24 cellular contexts compared by ENCODE assay signal in the genomic region with DNA sequence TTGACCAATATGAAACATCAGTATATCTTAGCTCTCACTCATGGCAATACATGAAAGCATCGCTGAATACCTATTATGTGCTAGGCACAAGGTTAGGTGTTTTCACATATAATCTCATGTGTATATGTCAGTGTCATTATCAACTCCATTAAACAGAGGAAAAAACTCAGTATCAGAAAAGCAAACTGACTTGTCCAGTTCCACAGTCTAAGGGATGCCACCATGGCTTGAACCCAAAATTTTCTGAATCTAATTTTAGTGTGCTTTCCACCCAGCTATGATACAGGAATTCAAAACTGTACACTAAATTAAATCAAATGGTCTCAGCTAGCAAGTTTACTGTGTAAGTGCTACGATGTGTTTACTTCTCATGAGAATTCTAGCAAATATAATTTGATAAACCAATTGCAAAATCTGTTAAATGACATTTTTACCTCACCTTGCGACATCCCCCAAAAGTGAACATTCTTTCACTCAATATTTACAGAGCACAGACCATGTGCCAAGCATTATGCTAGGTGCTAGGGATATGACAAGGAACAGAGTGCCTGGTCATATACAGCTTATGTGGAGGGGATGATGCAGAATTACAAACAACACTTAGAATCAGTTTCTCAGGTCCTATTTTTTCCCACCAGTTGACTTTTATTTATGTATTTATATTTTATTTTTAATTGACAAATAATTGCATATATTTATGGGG.
"Had no signal": no experiment of that assay in that cellular context is flagged by ENCODE, and none has a peak within 500 bp of the region (broad histone marks: within the 10 kb centered on the region; RNA-seq: fewer than 3 reads in every experiment).

No MANE protein-coding gene starts in this region.

- H3K4me1 ChIP-seq: esophagus muscularis mucosa, gastrocnemius medialis, left ventricle myocardium inferior, lower lobe of right lung had no signal

- H3K9me3 ChIP-seq: esophagus muscularis mucosa, gastrocnemius medialis, lower lobe of right lung, mucosa of descending colon had no signal

- H3K27ac ChIP-seq: coronary artery, dorsolateral prefrontal cortex, esophagus muscularis mucosa, gastrocnemius medialis, heart right ventricle, left ventricle myocardium inferior, lower lobe of right lung had no signal

- H3K27ac Mint-ChIP-seq: mesothelial cell of epicardium, naive B cell had no signal

- H3K4me3 Mint-ChIP-seq: mesothelial cell of epicardium, naive B cell had no signal

- H3K4me3 ChIP-seq: coronary artery, dorsolateral prefrontal cortex, esophagus muscularis mucosa, gastrocnemius medialis, heart right ventricle, left ventricle myocardium inferior, lower lobe of right lung, mucosa of descending colon had no signal

- H3K27me3 Mint-ChIP-seq: naive B cell had no signal

- ATAC-seq: gastrocnemius medialis, heart right ventricle, left cardiac atrium, lower lobe of right lung, mucosa of descending colon had no signal

- H3K4me1 Mint-ChIP-seq: mesothelial cell of epicardium, naive B cell had no signal

- H3K36me3 Mint-ChIP-seq: mesothelial cell of epicardium, naive B cell had no signal

- H3K27me3 ChIP-seq: dorsolateral prefrontal cortex, esophagus muscularis mucosa, gastrocnemius medialis, heart right ventricle had no signal

- FAIRE-seq: colon, endothelial cell of umbilical vein, islet of Langerhans, keratinocyte had no signal

- DNase-seq: dermis blood vessel endothelial cell; dorsolateral prefrontal cortex; effector CD4-positive, alpha-beta T cell; effector memory CD4-positive, alpha-beta T cell; foreskin fibroblast; foreskin melanocyte; gastrocnemius medialis; glutamatergic neuron; head of caudate nucleus; heart right ventricle; hippocampal formation; left cardiac atrium; left ventricle myocardium inferior; lower lobe of right lung; mesenchymal stem cell; mucosa of descending colon; naive B cell had no signal

- H3K36me3 ChIP-seq: esophagus muscularis mucosa, gastrocnemius medialis, heart right ventricle, left ventricle myocardium inferior, lower lobe of right lung had no signal
